ENCODE assay signal across 23 cellular contexts in the genomic region with DNA sequence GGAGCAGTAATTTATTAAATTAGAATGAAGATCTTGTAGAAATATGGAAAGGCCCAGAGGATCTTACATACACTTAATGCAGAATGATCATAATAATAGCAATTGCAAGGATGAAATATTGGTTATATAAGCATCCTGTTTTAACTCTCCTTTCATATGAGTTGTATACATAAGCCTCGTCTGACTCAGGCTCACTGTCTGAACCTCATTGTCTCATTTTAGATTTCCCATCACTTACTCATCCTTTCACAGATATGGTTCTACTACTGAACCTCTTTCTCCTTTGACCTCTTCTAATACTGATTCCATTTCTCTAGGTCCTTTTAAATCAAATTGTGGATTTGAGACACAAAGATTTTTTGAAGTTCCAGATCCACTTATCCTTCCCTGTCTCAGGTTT.
DNase-seq lines count a peak whose midpoint lies in the region; ATAC-seq, FAIRE-seq and TF ChIP-seq lines count a peak whose summit lies in the region.
"Had no signal": no experiment of that assay in that cellular context is flagged by ENCODE, and none has a peak within 500 bp of the region (broad histone marks: within the 10 kb centered on the region; RNA-seq: fewer than 3 reads in every experiment).

No MANE protein-coding gene starts in this region.

- in situ Hi-C loops in GM23248 (cut with MboI) (no loop called here), IMR-90 (cut with MboI; ENCODE audit: low sequenced_read_pairs) (no loop called here)

- H3K14ac ChIP-seq in IMR-90 (replicated peaks; ENCODE audit: low read depth, low read length): no peak overlapping the region

- no peak for TF ChIP-seq POLR2A in IMR-90 (IDR thresholded peaks at IDR 0.05; ENCODE audit: low read depth, low read length)

- no peak overlapping the region for H4K91ac ChIP-seq in IMR-90 (ENCODE audit: insufficient read depth, low read depth, low read length)

- peak overlapping the region; percentile 59 for H2BK5ac ChIP-seq in IMR-90 (ENCODE audit: low read depth, low read length, poor library complexity, severe bottlenecking)

- no peak overlapping the region for H3K4ac ChIP-seq in IMR-90 (ENCODE audit: low read depth, low read length)

- no peak overlapping the region for H3K4me2 ChIP-seq in GM23248 (ENCODE audit: unreplicated experiment)
- H3K4me2 ChIP-seq in IMR-90 (ENCODE audit: low read depth, low read length): no peak overlapping the region
- H3K4me2 ChIP-seq: A549; BLaER1 treated with 17β-estradiol and CSF1 and Interleukin-3, amounts not matched to agents 10 nM and 100 nM had no signal

- H4K20me1 ChIP-seq in GM23248 (ENCODE audit: insufficient read depth) (no peaks in the 10 kb centered on the region), IMR-90 (ENCODE audit: insufficient read depth, low read length) (no peaks in the 10 kb centered on the region)
- H4K20me1 ChIP-seq: BLaER1 treated with 17β-estradiol and CSF1 and Interleukin-3, amounts not matched to agents 10 nM and 100 nM had no signal

- no peaks in the 10 kb centered on the region for H3K9me1 ChIP-seq in IMR-90 (ENCODE audit: insufficient read depth, low read length)

- H2AK9ac ChIP-seq in IMR-90 (replicated peaks; ENCODE audit: low read depth, low read length, poor library complexity): no peak overlapping the region

- no peaks in the 10 kb centered on the region for H3K9me2 ChIP-seq in GM23248 (ENCODE audit: insufficient read depth)

- dilution Hi-C loops in IMR-90 (cut with HindIII; ENCODE audit: low sequenced_read_pairs, unreplicated experiment): no loop called here

- no peak overlapping the region for H4K5ac ChIP-seq in IMR-90 (ENCODE audit: low read depth, low read length)

- POLR2A ChIA-PET in IMR-90 (lab: Charles Lee; ENCODE audit: unreplicated experiment): no interaction called here

- no peaks in the 10 kb centered on the region for H3K27me3 ChIP-seq in GM23248 (replicated peaks; ENCODE audit: insufficient read depth)
- H3K27me3 ChIP-seq in IMR-90 (ENCODE audit: control insufficient read depth, insufficient read depth, low read length): no peaks in the 10 kb centered on the region; the same call in 1 of the 2 replicates
- H3K27me3 ChIP-seq: BE2C had no signal

- no peak overlapping the region for H4K8ac ChIP-seq in IMR-90 (ENCODE audit: low read depth in 2 of 2, low read length in 2 of 2)

- no peaks in the 10 kb centered on the region for H3F3A ChIP-seq in GM23248 (ENCODE audit: insufficient read depth)

- DNase-seq in GM23248 (peak; percentile 49), IMR-90 (peak; percentile 70), RCC 7860 (ENCODE audit: low spot score) (peak; percentile 9), iris pigment epithelial cell (ENCODE audit: low read depth) (peak; percentile 2), posterior vena cava (ENCODE audit: low spot score) (no peak), CD1c-positive myeloid dendritic cell (ENCODE audit: extremely low spot score) (no peak), iPS-NIHi11 (ENCODE audit: low spot score) (no peak), NCI-H2171 (lab: John Stamatoyannopoulos, UW) (no peak)
- DNase-seq: 8988T; ACHN; AML-193; BE2C; Calu3; CD4-positive, alpha-beta memory T cell; COR-L47; DMS53; DMS79 treated with DMSO at 0.1 percent for 48 hours; GF-D8; H7 had no signal

- no peak for FAIRE-seq in RCC 7860 (lab: Jason Lieb, UNC)
- FAIRE-seq: H1 had no signal

- peak; percentile 67 for ATAC-seq in IMR-90 (ENCODE audit: low read depth)
- ATAC-seq: A549, HCT116 had no signal

- no peak overlapping the region for H3K4me3 ChIP-seq in GM23248
- no peak overlapping the region for H3K4me3 ChIP-seq in IMR-90 (ENCODE audit: insufficient read depth, low read depth, low read length)
- H3K4me3 ChIP-seq: A549; BLaER1 treated with 17β-estradiol and CSF1 and Interleukin-3, amounts not matched to agents 10 nM and 100 nM had no signal

- H3K18ac ChIP-seq in IMR-90 (ENCODE audit: low read depth, low read length): no peak overlapping the region

- CTCF ChIA-PET in IMR-90 (lab: Yijun Ruan, JAX): no interaction called here

- no peak overlapping the region for H3K23ac ChIP-seq in IMR-90 (ENCODE audit: low read depth, low read length)

- H2BK20ac ChIP-seq in IMR-90 (ENCODE audit: low read depth, low read length): no peak overlapping the region

- BruUV-seq in IMR-90 (replicated peaks; lab: Mats Ljungman, UMichigan): no TSS peak

- H3K79me2 ChIP-seq in GM23248 (ENCODE audit: insufficient read depth): no peaks in the 10 kb centered on the region

- no peak for TF ChIP-seq CTCF in IMR-90 (conservative IDR thresholded peaks at IDR 0.05; ENCODE audit: low read depth, low read length)

- no peak overlapping the region for H2BK15ac ChIP-seq in IMR-90 (ENCODE audit: low read depth, low read length)

- intact Hi-C loops in IMR-90 (cut with micrococcal nuclease): loop anchor here (10.0 kb wide), 1 partner anchor 275 kb away; no protein-coding TSS in a partner anchor
- intact Hi-C loops in posterior vena cava (cut with DNase I): no loop called here

- H2BK120ac ChIP-seq in IMR-90 (ENCODE audit: low read depth, low read length): no peak overlapping the region

- H3K79me1 ChIP-seq in IMR-90 (ENCODE audit: low read depth in 1 of 2, low read length in 2 of 2): no peaks in the 10 kb centered on the region

- H3K27ac ChIP-seq in GM23248: no peak overlapping the region
- no peak overlapping the region for H3K27ac ChIP-seq in IMR-90 (ENCODE audit: insufficient read depth, low read length)
- H3K27ac ChIP-seq: A549; BLaER1 treated with 17β-estradiol and CSF1 and Interleukin-3, amounts not matched to agents 10 nM and 100 nM had no signal

- H3K9ac ChIP-seq in GM23248: no peak overlapping the region
- no peak overlapping the region for H3K9ac ChIP-seq in IMR-90 (ENCODE audit: low read depth, low read length)
- H3K9ac ChIP-seq: BLaER1 treated with 17β-estradiol and CSF1 and Interleukin-3, amounts not matched to agents 10 nM and 100 nM had no signal

- 0 to 6% methylated on average over 1 of the region's 1 CpG for WGBS in GM23248 (ENCODE audit: low coverage in 1 of 2, low lambda C conversion rate in 2 of 2, missing lambda C conversion rate in 2 of 2), 2 experiments
- WGBS in IMR-90 (ENCODE audit: extremely low coverage in 2 of 2, insufficient read length in 1 of 2), 2 experiments: 20% methylated on average over 1 of the region's 1 CpG; no CpG with 5 or more reads in 1 of the 2 experiments

- H3K36me3 ChIP-seq in GM23248 (ENCODE audit: low read depth) (no peaks in the 10 kb centered on the region), IMR-90 (ENCODE audit: control insufficient read depth, insufficient read depth, low read length) (no peaks in the 10 kb centered on the region)
- H3K36me3 ChIP-seq: BE2C; BLaER1 treated with 17β-estradiol and CSF1 and Interleukin-3, amounts not matched to agents 10 nM and 100 nM had no signal

- TF ChIP-seq RAD21 in IMR-90 (IDR thresholded peaks at IDR 0.05; ENCODE audit: low read length): no peak

- H3K56ac ChIP-seq in IMR-90 (ENCODE audit: extremely low read depth, insufficient read depth, low read length): no peak overlapping the region

- no peak overlapping the region for H2AFZ ChIP-seq in GM23248
- H2AFZ ChIP-seq in IMR-90 (replicated peaks; ENCODE audit: low read length, poor library complexity): no peak overlapping the region

- H3K9me3 ChIP-seq in GM23248 (ENCODE audit: low read depth) (no peaks in the 10 kb centered on the region), IMR-90 (ENCODE audit: control insufficient read depth, insufficient read depth, low read length) (no peaks in the 10 kb centered on the region)
- H3K9me3 ChIP-seq: A549; BE2C; BLaER1 treated with 17β-estradiol and CSF1 and Interleukin-3, amounts not matched to agents 10 nM and 100 nM had no signal

- H3K4me1 ChIP-seq in GM23248 (ENCODE audit: insufficient read depth) (peaks cover 9% of the 10 kb centered on the region), IMR-90 (ENCODE audit: control insufficient read depth, insufficient read depth, low read length) (no peaks in the 10 kb centered on the region)
- H3K4me1 ChIP-seq: A549; BE2C; BLaER1 treated with 17β-estradiol and CSF1 and Interleukin-3, amounts not matched to agents 10 nM and 100 nM had no signal

- H2AK5ac ChIP-seq in IMR-90 (ENCODE audit: low read depth, low read length): no peak overlapping the region

TF ChIP-seq in IMR-90, 13 proteins besides CTCF, POLR2A, EP300 and RAD21:
- TF ChIP-seq FOS (IDR thresholded peaks at IDR 0.05; ENCODE audit: low read depth, low read length) (0 out of 2 replicates have a peak, but pooled peaks have one; percentile 26), RCOR1 (IDR thresholded peaks at IDR 0.05; ENCODE audit: insufficient replicate concordance, low read length) (no peak)

Comparison
In these comparisons a context has a peak if more than half of its experiments do, and no peak if none do; other contexts are left out.
1. DNase-seq: peak in GM23248 (single experiment), IMR-90 (single experiment), RCC 7860 (single experiment) and iris pigment epithelial cell (single experiment); none in posterior vena cava (single experiment), CD1c-positive myeloid dendritic cell (single experiment), iPS-NIHi11 (single experiment) and NCI-H2171 (single experiment).